8 cellular contexts compared by ENCODE assay signal in the genomic region with DNA sequence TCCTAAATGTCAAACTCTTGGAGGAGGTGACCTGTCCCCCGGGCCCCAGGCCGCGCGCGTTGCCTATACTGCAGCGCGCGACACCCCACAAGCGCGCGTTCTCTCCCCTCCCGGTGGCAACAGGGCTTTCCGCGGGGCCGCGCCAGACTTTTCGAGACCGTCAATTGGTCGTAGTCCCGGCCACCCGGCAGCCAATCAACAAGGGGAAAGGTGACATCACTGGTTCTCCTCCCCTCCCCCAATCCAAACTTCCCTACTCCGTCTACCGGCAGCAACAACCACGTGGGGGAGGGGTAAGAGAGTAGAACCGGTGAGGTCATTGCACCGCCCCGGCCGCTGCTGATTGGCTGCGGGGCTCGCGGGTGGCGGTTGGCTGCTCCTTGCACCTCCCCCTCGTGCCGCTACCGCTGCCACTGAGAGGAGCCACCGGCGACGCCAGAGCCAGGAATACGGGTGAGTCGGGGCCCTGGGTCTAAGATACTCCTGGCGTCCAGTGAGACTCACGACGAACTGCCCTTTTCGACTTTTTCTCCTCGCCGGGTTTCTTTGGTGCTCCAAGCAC. TPM values are rescaled to one million over a fixed set of nuclear protein-coding genes. Genes with fewer than 3 reads are reported as not detected.
DNase-seq lines count a peak whose midpoint lies in the region; ATAC-seq and TF ChIP-seq lines count a peak whose summit lies in the region.

No MANE protein-coding gene starts in this region.

- intact Hi-C loops in activated T-helper 2 cell treated with anti-CD3 and anti-CD28 coated beads, Interferon-gamma antibody, Interleukin-2, Interleukin-4, amounts not matched to agents 10 μg/mL and 5 μg/mL and 100 μg/mL, durations not matched to agents 14 hours and 24 hours and 36 hours (cut with micrococcal nuclease), result loop anchor here (1.0 to 2.0 kb wide), 4 partner anchors 13 to 51 kb away; partner anchors contain the start of genes DEDD2 and ERF

- TF ChIP-seq CTCF in LNCaP clone FGC (IDR thresholded peaks at IDR 0.05; ENCODE audit: control insufficient read depth, extremely low read depth, insufficient read depth), result no peak
- TF ChIP-seq CTCF in fibroblast of villous mesenchyme (IDR thresholded peaks at IDR 0.05; ENCODE audit: insufficient read depth, low read depth, low read length), result no peak
- no peak for TF ChIP-seq CTCF in nephron progenitor cell (IDR thresholded peaks at IDR 0.05)

- H3K27me3 Mint-ChIP-seq in activated T-helper 2 cell treated with anti-CD3 and anti-CD28 coated beads, Interferon-gamma antibody, Interleukin-2, Interleukin-4, amounts not matched to agents 10 μg/mL and 5 μg/mL and 100 μg/mL, durations not matched to agents 14 hours and 24 hours and 36 hours (ENCODE audit: low read depth), result no peaks in the 10 kb centered on the region
- H3K27me3 Mint-ChIP-seq in nephron progenitor cell (ENCODE audit: low read depth, poor library complexity), result no peaks in the 10 kb centered on the region

- no peak overlapping the region for H3K27ac Mint-ChIP-seq in activated T-helper 2 cell treated with anti-CD3 and anti-CD28 coated beads, Interferon-gamma antibody, Interleukin-2, Interleukin-4, amounts not matched to agents 10 μg/mL and 5 μg/mL and 100 μg/mL, durations not matched to agents 14 hours and 24 hours and 36 hours
- no peak overlapping the region for H3K27ac Mint-ChIP-seq in nephron progenitor cell

- no peaks in the 10 kb centered on the region for H3K9me3 Mint-ChIP-seq in activated T-helper 2 cell treated with anti-CD3 and anti-CD28 coated beads, Interferon-gamma antibody, Interleukin-2, Interleukin-4, amounts not matched to agents 10 μg/mL and 5 μg/mL and 100 μg/mL, durations not matched to agents 14 hours and 24 hours and 36 hours
- H3K9me3 Mint-ChIP-seq in nephron progenitor cell, result no peaks in the 10 kb centered on the region

- H3K4me3 ChIP-seq in LNCaP clone FGC (ENCODE audit: low read depth, low read length), result peak overlapping the region; percentile 64
- H3K4me3 ChIP-seq in fibroblast of villous mesenchyme (ENCODE audit: low read depth, low read length), result peak overlapping the region; percentile 76

- H3K36me3 Mint-ChIP-seq in activated T-helper 2 cell treated with anti-CD3 and anti-CD28 coated beads, Interferon-gamma antibody, Interleukin-2, Interleukin-4, amounts not matched to agents 10 μg/mL and 5 μg/mL and 100 μg/mL, durations not matched to agents 14 hours and 24 hours and 36 hours (ENCODE audit: low read depth), result peaks cover 15% of the 10 kb centered on the region
- H3K36me3 Mint-ChIP-seq in nephron progenitor cell (ENCODE audit: low read depth), result no peaks in the 10 kb centered on the region

- peaks cover 25% of the 10 kb centered on the region for H3K4me1 Mint-ChIP-seq in activated T-helper 2 cell treated with anti-CD3 and anti-CD28 coated beads, Interferon-gamma antibody, Interleukin-2, Interleukin-4, amounts not matched to agents 10 μg/mL and 5 μg/mL and 100 μg/mL, durations not matched to agents 14 hours and 24 hours and 36 hours (ENCODE audit: low read depth)
- H3K4me1 Mint-ChIP-seq in nephron progenitor cell, result peaks cover 16% of the 10 kb centered on the region

- peak; percentile 64 for ATAC-seq in stimulated activated naive CD8-positive, alpha-beta T cell treated with anti-CD3 and anti-CD28 coated beads, Interleukin-15, Interleukin-2, amounts not matched to agents 100 U/mL and 50 U/mL, for 24 hours

- DNase-seq in EL, result peak; percentile 100
- DNase-seq in H4 (ENCODE audit: low spot score), result peak; percentile 99
- peak; percentile 91 for DNase-seq in LNCaP clone FGC (ENCODE audit: low read depth)
- peak; percentile 99 for DNase-seq in RPMI7951 (ENCODE audit: low read depth)
- peak; percentile 99 for DNase-seq in activated T-helper 2 cell treated with anti-CD3 and anti-CD28 coated beads, Interferon-gamma antibody, Interleukin-2, Interleukin-4, amounts not matched to agents 10 μg/mL and 5 μg/mL and 100 μg/mL, durations not matched to agents 14 hours and 24 hours and 36 hours (ENCODE audit: low spot score)
- DNase-seq in fibroblast of villous mesenchyme (ENCODE audit: low read depth), result peak; percentile 100
- peak; percentile 96 for DNase-seq in nephron progenitor cell
- peak; percentile 98 for DNase-seq in stimulated activated naive CD8-positive, alpha-beta T cell treated with anti-CD3 and anti-CD28 coated beads, Interleukin-15, Interleukin-2, amounts not matched to agents 100 U/mL and 50 U/mL, for 24 hours

- H3K4me3 Mint-ChIP-seq in activated T-helper 2 cell treated with anti-CD3 and anti-CD28 coated beads, Interferon-gamma antibody, Interleukin-2, Interleukin-4, amounts not matched to agents 10 μg/mL and 5 μg/mL and 100 μg/mL, durations not matched to agents 14 hours and 24 hours and 36 hours (ENCODE audit: low read depth), result no peak overlapping the region
- no peak overlapping the region for H3K4me3 Mint-ChIP-seq in nephron progenitor cell

RNA-seq across cellular contexts. Expression of gene CIC, which starts 0.8 kb away (rescaled TPM):
- 10.8 and 12.1 TPM in 2 replicates for total RNA-seq in H4 (2014; rRNA removed; shearing (Covaris generic))
- total RNA-seq in RPMI7951 (2014; rRNA removed; shearing (Covaris generic)), result 12.9 and 14.6 TPM in 2 replicates
- 68.3 and 69.3 TPM in 2 replicates for total RNA-seq in activated T-helper 2 cell treated with anti-CD3 and anti-CD28 coated beads, Interferon-gamma antibody, Interleukin-2, Interleukin-4, amounts not matched to agents 10 μg/mL and 5 μg/mL and 100 μg/mL, durations not matched to agents 14 hours and 24 hours and 36 hours
- total RNA-seq in fibroblast of villous mesenchyme, result 23.7 and 26.7 TPM in 2 replicates

RNA-seq across cellular contexts. Expression of gene ERF, which starts 13.3 kb away (rescaled TPM):
- 27.1 and 31.1 TPM in 2 replicates for total RNA-seq in H4 (2014; rRNA removed; shearing (Covaris generic))
- 31.6 and 40.1 TPM in 2 replicates for total RNA-seq in RPMI7951 (2014; rRNA removed; shearing (Covaris generic))
- total RNA-seq in activated T-helper 2 cell treated with anti-CD3 and anti-CD28 coated beads, Interferon-gamma antibody, Interleukin-2, Interleukin-4, amounts not matched to agents 10 μg/mL and 5 μg/mL and 100 μg/mL, durations not matched to agents 14 hours and 24 hours and 36 hours, result 58.4 and 59.1 TPM in 2 replicates
- 27.6 and 32.5 TPM in 2 replicates for total RNA-seq in fibroblast of villous mesenchyme

RNA-seq across cellular contexts. Expression of gene GSK3A, which starts 25.8 kb away (rescaled TPM):
- 29.8 and 30.6 TPM in 2 replicates for total RNA-seq in H4 (2014; rRNA removed; shearing (Covaris generic))
- total RNA-seq in RPMI7951 (2014; rRNA removed; shearing (Covaris generic)), result 26.7 and 30.2 TPM in 2 replicates
- total RNA-seq in activated T-helper 2 cell treated with anti-CD3 and anti-CD28 coated beads, Interferon-gamma antibody, Interleukin-2, Interleukin-4, amounts not matched to agents 10 μg/mL and 5 μg/mL and 100 μg/mL, durations not matched to agents 14 hours and 24 hours and 36 hours, result 48.0 and 52.4 TPM in 2 replicates
- 16.8 and 21.2 TPM in 2 replicates for total RNA-seq in fibroblast of villous mesenchyme

RNA-seq across cellular contexts. Expression of gene PRR19, which starts 33.7 kb away (rescaled TPM):
- total RNA-seq in H4 (2014; rRNA removed; shearing (Covaris generic)), result 0.16 and 1.4 TPM in 2 replicates
- total RNA-seq in RPMI7951 (2014; rRNA removed; shearing (Covaris generic)), result 1.8 and 2.9 TPM in 2 replicates
- 0.74 and 0.91 TPM in 2 replicates for total RNA-seq in activated T-helper 2 cell treated with anti-CD3 and anti-CD28 coated beads, Interferon-gamma antibody, Interleukin-2, Interleukin-4, amounts not matched to agents 10 μg/mL and 5 μg/mL and 100 μg/mL, durations not matched to agents 14 hours and 24 hours and 36 hours
- total RNA-seq in fibroblast of villous mesenchyme, result 0.64 and 0.86 TPM in 2 replicates

RNA-seq across cellular contexts. Expression of gene PAFAH1B3, which starts 34.2 kb away (rescaled TPM):
- 78.5 and 112 TPM in 2 replicates for total RNA-seq in H4 (2014; rRNA removed; shearing (Covaris generic))
- 108 and 147 TPM in 2 replicates for total RNA-seq in RPMI7951 (2014; rRNA removed; shearing (Covaris generic))
- 49.3 and 50.9 TPM in 2 replicates for total RNA-seq in activated T-helper 2 cell treated with anti-CD3 and anti-CD28 coated beads, Interferon-gamma antibody, Interleukin-2, Interleukin-4, amounts not matched to agents 10 μg/mL and 5 μg/mL and 100 μg/mL, durations not matched to agents 14 hours and 24 hours and 36 hours
- 28.5 and 48.0 TPM in 2 replicates for total RNA-seq in fibroblast of villous mesenchyme

Comparison
In these comparisons a context has a peak if more than half of its experiments do, and no peak if none do; other contexts are left out.
1. Peak in every context shown above with its lines: DNase-seq, ATAC-seq and H3K4me3 ChIP-seq.